Comparison of ENCODE assay signal across 32 cellular contexts in the genomic region with DNA sequence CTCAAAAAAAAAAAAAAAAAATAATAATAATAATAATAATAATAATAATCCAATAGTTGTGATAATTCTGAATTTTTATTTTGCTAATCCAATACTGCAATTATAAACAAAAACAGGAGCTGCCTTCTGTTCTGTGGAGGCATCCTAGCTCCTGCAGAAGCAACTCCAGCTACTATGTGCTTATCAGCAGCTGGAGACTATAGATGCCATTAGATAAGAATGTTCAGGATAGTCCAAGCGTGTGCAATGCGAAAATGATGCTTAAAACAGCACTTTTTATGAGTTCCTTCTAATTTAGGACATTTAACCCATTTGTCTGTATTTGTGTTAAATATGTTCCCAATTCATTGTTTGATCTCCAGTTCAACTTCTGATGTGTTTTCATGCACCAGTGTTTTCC.
"Had no signal": no experiment of that assay in that cellular context is flagged by ENCODE, and none has a peak within 500 bp of the region (broad histone marks: within the 10 kb centered on the region; RNA-seq: fewer than 3 reads in every experiment).

No MANE protein-coding gene starts in this region.

- H3K27me3 ChIP-seq: adrenal gland, ascending aorta, body of pancreas, brain microvascular endothelial cell, breast epithelium, cardiac muscle cell had no signal

- H3K27ac ChIP-seq: adrenal gland, ascending aorta, body of pancreas, brain microvascular endothelial cell, breast epithelium, cardiac muscle cell had no signal

- H3K4me3 ChIP-seq: adrenal gland, ascending aorta, body of pancreas, breast epithelium, cardiac muscle cell had no signal

- H3K9me3 ChIP-seq: adrenal gland, ascending aorta, body of pancreas, breast epithelium had no signal

- DNase-seq: activated effector memory CD4-positive, alpha-beta T cell treated with anti-CD3 and anti-CD28 coated beads, Interleukin-2, amount 50 U/mL, for 16 hours; activated effector memory CD4-positive, alpha-beta T cell treated with Interleukin-2 at 50 U/mL for 16 hours; activated gamma-delta T cell; activated gamma-delta T cell treated with Interleukin-2 at 50 U/mL for 16 hours; activated naive CD4-positive, alpha-beta T cell; activated naive CD4-positive, alpha-beta T cell treated with anti-CD3 and anti-CD28 coated beads for 36 hours; activated naive CD4-positive, alpha-beta T cell treated with anti-CD3 and anti-CD28 coated beads, Interleukin-2, amount 10 ng/mL, durations not matched to agents 7 days and 5 days; activated naive CD4-positive, alpha-beta T cell treated with anti-CD3 and anti-CD28 coated beads, Interleukin-2, amount 50 U/mL, for 16 hours; activated naive CD4-positive, alpha-beta T cell treated with Interleukin-2 at 50 U/mL for 16 hours; activated naive CD8-positive, alpha-beta T cell treated with anti-CD3 and anti-CD28 coated beads for 36 hours; activated naive CD8-positive, alpha-beta T cell treated with anti-CD3 and anti-CD28 coated beads, Interleukin-2, amount 10 ng/mL, durations not matched to agents 7 days and 5 days; activated naive CD8-positive, alpha-beta T cell treated with anti-CD3 and anti-CD28 coated beads, Interleukin-2, amount 50 U/mL, for 24 hours; activated T-cell treated with anti-CD3 and anti-CD28 coated beads, Interleukin-2, amount 50 U/mL, for 1 hour; activated T-cell treated with anti-CD3 and anti-CD28 coated beads, Interleukin-2, amount 50 U/mL, for 24 hours; activated T-cell treated with anti-CD3 and anti-CD28 coated beads, Interleukin-2, amount 50 U/mL, for 4 hours; activated T-cell treated with anti-CD3 and anti-CD28 coated beads, Interleukin-2, amount 50 U/mL, for 48 hours; activated T-cell treated with anti-CD3 and anti-CD28 coated beads, Interleukin-2, amount 50 U/mL, for 72 hours; adrenal gland; amniotic stem cell; amygdala; anterior cingulate cortex; aorta; body of pancreas; brain microvascular endothelial cell; caudate nucleus; central memory CD4-positive, alpha-beta T cell; cerebellar nuclear complex had no signal

- ATAC-seq: activated naive CD4-positive, alpha-beta T cell treated with anti-CD3 and anti-CD28 coated beads, Interleukin-2, amount 50 U/mL, for 72 hours; activated naive CD8-positive, alpha-beta T cell treated with anti-CD3 and anti-CD28 coated beads, Interleukin-2, amount 50 U/mL, for 24 hours; activated T-cell treated with anti-CD3 and anti-CD28 coated beads, Interleukin-2, amount 50 U/mL, for 4 hours; activated T-cell treated with anti-CD3 and anti-CD28 coated beads, Interleukin-2, amount 50 U/mL, for 72 hours; activated T-helper 17 cell treated with anti-CD3 and anti-CD28 coated beads, Interleukin-2, amount 50 U/mL, for 72 hours; body of pancreas had no signal

- H3K36me3 ChIP-seq: adrenal gland, ascending aorta, brain microvascular endothelial cell, breast epithelium, cardiac muscle cell had no signal
